In the genomic region with DNA sequence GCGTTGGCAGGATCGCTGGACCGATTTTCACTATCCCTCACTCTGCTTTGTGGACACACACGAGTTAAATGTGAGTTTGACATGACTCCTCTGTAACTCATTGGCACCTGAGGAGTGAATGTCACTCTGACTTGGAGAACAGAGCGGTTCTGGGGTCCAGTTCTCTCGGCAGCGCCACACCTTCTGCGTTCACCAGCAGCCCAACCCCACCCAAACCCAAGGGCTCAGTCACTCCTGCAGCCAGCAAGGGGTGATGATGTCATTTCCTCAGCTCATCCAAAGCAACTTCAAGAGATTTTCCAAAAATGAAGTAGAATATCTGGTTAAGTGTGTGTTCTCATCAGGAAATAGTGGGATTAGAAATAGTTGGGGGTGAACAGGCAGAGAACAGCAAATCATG, we compare ENCODE assay signal across 18 cellular contexts.
"Had no signal": no experiment of that assay in that cellular context is flagged by ENCODE, and none has a peak within 500 bp of the region (broad histone marks: within the 10 kb centered on the region; RNA-seq: fewer than 3 reads in every experiment).

No MANE protein-coding gene starts in this region.

- H3K36me3 Mint-ChIP-seq: naive thymus-derived CD8-positive, alpha-beta T cell; stimulated activated naive B cell treated with anti-CD40 and anti-IgM and Interleukin-4, amounts not matched to agents 10 μg/mL and 1 μg/mL and 100 μg/mL, for 72 hours; WTC11 had no signal

- H3K9me3 ChIP-seq: psoas muscle, tibial artery, vagina had no signal

- H3K9me3 Mint-ChIP-seq: activated CD8-positive, alpha-beta T cell treated with anti-CD3 and anti-CD28 coated beads for 36 hours; activated T-cell treated with anti-CD3 and anti-CD28 coated beads, Interleukin-2, amount 50 U/mL, for 4 hours; dendritic cell treated with granulocyte-macrophage colony-stimulating factor and Interleukin-4, amounts not matched to agents 40 ng/mL and 50 ng/mL, for 4 days; stimulated activated naive B cell treated with anti-CD40 and anti-IgM and Interleukin-4, amounts not matched to agents 10 μg/mL and 1 μg/mL and 100 μg/mL, for 72 hours had no signal

- H3K36me3 ChIP-seq: vagina had no signal

- ATAC-seq: activated CD8-positive, alpha-beta T cell treated with anti-CD3 and anti-CD28 coated beads for 36 hours; activated T-cell treated with anti-CD3 and anti-CD28 coated beads, Interleukin-2, amount 50 U/mL, for 4 hours; naive thymus-derived CD8-positive, alpha-beta T cell; stimulated activated naive B cell treated with anti-CD40 and anti-IgM and Interleukin-4, amounts not matched to agents 10 μg/mL and 1 μg/mL and 100 μg/mL, for 72 hours; WTC11 had no signal

- DNase-seq: activated CD4-positive, alpha-beta T cell treated with anti-CD3 and anti-CD28 coated beads for 4 hours; activated CD8-positive, alpha-beta T cell treated with anti-CD3 and anti-CD28 coated beads for 36 hours; activated naive CD4-positive, alpha-beta T cell; activated T-cell treated with anti-CD3 and anti-CD28 coated beads, Interleukin-2, amount 50 U/mL, for 4 hours; anterior cingulate cortex; effector memory CD4-positive, alpha-beta T cell; kidney; mesenchymal stem cell; naive thymus-derived CD8-positive, alpha-beta T cell; occipital lobe; stimulated activated CD4-positive, alpha-beta T cell treated with anti-CD3 and anti-CD28 coated beads, Interleukin-2, amount 100 ng/mL, for 48 hours; stimulated activated naive B cell treated with anti-CD40 and anti-IgM and Interleukin-4, amounts not matched to agents 10 μg/mL and 1 μg/mL and 100 μg/mL, for 72 hours; T-helper 2 cell; tibial artery had no signal

- H3K4me3 Mint-ChIP-seq: activated CD8-positive, alpha-beta T cell treated with anti-CD3 and anti-CD28 coated beads for 36 hours; activated T-cell treated with anti-CD3 and anti-CD28 coated beads, Interleukin-2, amount 50 U/mL, for 4 hours; dendritic cell treated with granulocyte-macrophage colony-stimulating factor and Interleukin-4, amounts not matched to agents 40 ng/mL and 50 ng/mL, for 4 days; naive thymus-derived CD8-positive, alpha-beta T cell; stimulated activated naive B cell treated with anti-CD40 and anti-IgM and Interleukin-4, amounts not matched to agents 10 μg/mL and 1 μg/mL and 100 μg/mL, for 72 hours; WTC11 had no signal

- H3K4me1 Mint-ChIP-seq: WTC11 had no signal

- H3K27ac ChIP-seq: psoas muscle, tibial artery, vagina had no signal

- H3K4me1 ChIP-seq: psoas muscle, tibial artery, vagina had no signal

- H3K27ac Mint-ChIP-seq: activated CD8-positive, alpha-beta T cell treated with anti-CD3 and anti-CD28 coated beads for 36 hours; dendritic cell treated with granulocyte-macrophage colony-stimulating factor and Interleukin-4, amounts not matched to agents 40 ng/mL and 50 ng/mL, for 4 days; naive thymus-derived CD8-positive, alpha-beta T cell; stimulated activated naive B cell treated with anti-CD40 and anti-IgM and Interleukin-4, amounts not matched to agents 10 μg/mL and 1 μg/mL and 100 μg/mL, for 72 hours; WTC11 had no signal

- H3K27me3 ChIP-seq: tibial artery, vagina had no signal

- H3K4me3 ChIP-seq: psoas muscle, tibial artery, vagina had no signal
